Comparison of ENCODE assay signal across 8 cellular contexts in genomic region chr18:57833441-57834101, GRCh38. TPM values are rescaled to one million over a fixed set of nuclear protein-coding genes. Genes with fewer than 3 reads are reported as not detected.
DNase-seq lines count a peak whose midpoint lies in the region; ATAC-seq lines count a peak whose summit lies in the region.

No MANE protein-coding gene starts in this region.

- ATAC-seq in GM19455 (IDR thresholded peaks at IDR 0.05; ENCODE audit: unreplicated experiment) (peak; percentile 38), HG03520 (IDR thresholded peaks at IDR 0.05; ENCODE audit: unreplicated experiment) (peak; percentile 41), naive B cell (ENCODE audit: low read depth in 2 of 2) (peak; percentile 27 to 32)

- peaks cover 6% of the 10 kb centered on the region for H3K9me3 Mint-ChIP-seq in activated naive CD8-positive, alpha-beta T cell (ENCODE audit: low read depth)
- peaks cover 0 to 29% (median 13%) of the 10 kb centered on the region in 7 donors for H3K9me3 Mint-ChIP-seq in naive B cell

- peak overlapping the region; percentile 73 for H3K4me3 Mint-ChIP-seq in activated naive CD8-positive, alpha-beta T cell
- peak overlapping the region; percentile 71 to 92 (median 80) for H3K4me3 Mint-ChIP-seq in naive B cell

- H3K36me3 Mint-ChIP-seq in activated naive CD8-positive, alpha-beta T cell: peaks cover 4% of the 10 kb centered on the region
- H3K36me3 Mint-ChIP-seq in naive B cell: peaks cover 0 to 24% of the 10 kb centered on the region in 2 donors

- peaks cover 33% of the 10 kb centered on the region for H3K4me1 Mint-ChIP-seq in activated naive CD8-positive, alpha-beta T cell (ENCODE audit: low read depth)
- H3K4me1 Mint-ChIP-seq in naive B cell: peaks cover 33 to 65% (median 42%) of the 10 kb centered on the region in 3 donors

- peak; percentile 75 for DNase-seq in ELR (ENCODE audit: low read depth)
- DNase-seq in naive B cell: peak; percentile 32
- no peak for DNase-seq in NCI-H345 treated with DMSO at 0.1 percent for 48 hours (lab: John Stamatoyannopoulos, UW; ENCODE audit: unreplicated experiment)
- DNase-seq in effector CD4-positive, alpha-beta T cell: no peak
- DNase-seq in NCI-H510A treated with DMSO at 0.1 percent for 48 hours (lab: John Stamatoyannopoulos, UW): no peak

- peak overlapping the region; percentile 91 for H3K27ac Mint-ChIP-seq in activated naive CD8-positive, alpha-beta T cell
- H3K27ac Mint-ChIP-seq in naive B cell: peak overlapping the region; percentile 36 to 87 (median 80)

- H3K27me3 Mint-ChIP-seq in activated naive CD8-positive, alpha-beta T cell: peaks cover 10% of the 10 kb centered on the region
- no peaks in the 10 kb centered on the region for H3K27me3 Mint-ChIP-seq in naive B cell

RNA-seq across cellular contexts. Expression of gene ATP8B1, which starts 30.5 kb away (rescaled TPM):
- polyA plus RNA-seq in naive B cell (ENCODE audit: low read depth in 6 of 6): 1 to 10 TPM in 1 of 6 donors, under 1 TPM in 4, not detected in 1; 0.04 to 1.1 (median 0.37) TPM

Comparison
In these comparisons a context has a peak if more than half of its experiments do, and no peak if none do; other contexts are left out.
1. DNase-seq: peak in ELR (single experiment) and naive B cell (single experiment); none in NCI-H345 treated with DMSO at 0.1 percent for 48 hours (single experiment), effector CD4-positive, alpha-beta T cell (single experiment) and NCI-H510A treated with DMSO at 0.1 percent for 48 hours (single experiment).
2. Peak in every context shown above with its lines, with median percentiles within 50 percentile points of each other: ATAC-seq.